ENCODE assay signal across 8 cellular contexts in the genomic region with DNA sequence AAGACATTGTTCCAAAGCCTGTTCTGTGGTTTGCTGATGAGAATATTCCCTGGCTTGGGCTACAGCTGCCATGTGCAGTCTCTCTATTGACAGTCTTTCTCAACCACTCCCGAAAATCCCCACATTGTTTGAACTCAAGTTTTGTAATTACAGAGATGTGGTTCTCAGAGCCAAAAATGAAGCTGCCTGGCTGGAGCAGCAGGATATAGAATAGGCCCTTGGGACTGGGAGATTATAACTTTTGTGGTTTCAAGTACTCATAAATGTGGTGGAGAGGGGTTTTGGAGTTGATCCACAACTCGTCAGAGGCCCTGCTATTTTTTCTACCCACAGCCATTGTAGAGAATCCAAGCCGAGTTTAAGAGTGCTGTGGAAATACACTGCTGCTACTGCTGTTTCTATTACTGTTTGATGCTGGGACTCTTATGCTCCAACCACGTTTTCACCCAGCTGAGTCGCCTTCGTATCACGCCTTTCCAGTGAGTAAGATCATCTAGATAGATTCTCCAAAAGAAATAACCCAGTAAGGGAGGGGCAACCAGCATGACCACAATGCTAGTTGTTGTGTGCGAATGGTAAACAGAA. TPM values are rescaled to one million over a fixed set of nuclear protein-coding genes. Genes with fewer than 3 reads are reported as not detected.
DNase-seq lines count a peak whose midpoint lies in the region; ATAC-seq, FAIRE-seq and TF ChIP-seq lines count a peak whose summit lies in the region.

No MANE protein-coding gene starts in this region.

- DNase-seq in DMS153 (lab: John Stamatoyannopoulos, UW), result peak; percentile 76
- peak; percentile 93 for DNase-seq in NCI-H1092 (lab: John Stamatoyannopoulos, UW)
- DNase-seq in astrocyte (ENCODE audit: low read depth), result peak; percentile 98
- DNase-seq in mucosa of descending colon, result no peak
- DNase-seq in testis, result no peak
- no peak for DNase-seq in substantia nigra (lab: John Stamatoyannopoulos, UW)
- DNase-seq in stimulated activated naive CD4-positive, alpha-beta T cell treated with Interleukin-2 at 50 U/mL for 16 hours (lab: John Stamatoyannopoulos, UW), result no peak

- H4K20me1 ChIP-seq in astrocyte (ENCODE audit: insufficient read depth, low read length), result no peaks in the 10 kb centered on the region

- no peak for TF ChIP-seq POLR2A in testis (IDR thresholded peaks at IDR 0.05)

- no peaks in the 10 kb centered on the region for H3K79me2 ChIP-seq in astrocyte (ENCODE audit: insufficient read depth, low read length)

- intact Hi-C loops in mucosa of descending colon (cut with DNase I, micrococcal nuclease), result loop anchor here in 1 of 2 donors (10.0 kb wide), 1 partner anchor 268 kb away; no protein-coding TSS in a partner anchor
- intact Hi-C loops in testis (cut with DNase I; ENCODE audit: low total_unique reads), result no loop called here

- H3K27ac Mint-ChIP-seq in astrocyte (ENCODE audit: unreplicated experiment), result peak overlapping the region; percentile 51

- H3K4me1 ChIP-seq in astrocyte (ENCODE audit: insufficient read depth, low read length) (peaks cover 42% of the 10 kb centered on the region), mucosa of descending colon (ENCODE audit: low read depth) (no peaks in the 10 kb centered on the region), testis (no peaks in the 10 kb centered on the region)

- no peak overlapping the region for H3K4me3 Mint-ChIP-seq in astrocyte (ENCODE audit: unreplicated experiment)

- peaks cover 36% of the 10 kb centered on the region for H3K4me1 Mint-ChIP-seq in astrocyte (ENCODE audit: low read depth, unreplicated experiment)

- H3K27me3 Mint-ChIP-seq in astrocyte (ENCODE audit: low read depth, unreplicated experiment), result no peaks in the 10 kb centered on the region

- H3K9ac ChIP-seq in astrocyte (ENCODE audit: low read length), result peak overlapping the region; percentile 82

- H3K27ac ChIP-seq in astrocyte (ENCODE audit: low read depth, low read length) (peak overlapping the region; percentile 96), testis (no peak overlapping the region), substantia nigra (ENCODE audit: low read depth, low read length, poor library complexity, severe bottlenecking) (no peak overlapping the region)

- H3K9me3 ChIP-seq in astrocyte (ENCODE audit: insufficient read depth, low read depth, low read length), result no peaks in the 10 kb centered on the region
- no peaks in the 10 kb centered on the region for H3K9me3 ChIP-seq in mucosa of descending colon
- no peaks in the 10 kb centered on the region for H3K9me3 ChIP-seq in testis

- peak overlapping the region; percentile 66 for H3K4me2 ChIP-seq in astrocyte (ENCODE audit: low read length)

- H3K9me3 Mint-ChIP-seq in astrocyte (ENCODE audit: unreplicated experiment), result no peaks in the 10 kb centered on the region

- FAIRE-seq in astrocyte (lab: Jason Lieb, UNC), result peak; percentile 100

- no peaks in the 10 kb centered on the region for H3K36me3 ChIP-seq in astrocyte (ENCODE audit: insufficient read depth, low read length)
- H3K36me3 ChIP-seq in mucosa of descending colon (ENCODE audit: low read depth), result no peaks in the 10 kb centered on the region
- no peaks in the 10 kb centered on the region for H3K36me3 ChIP-seq in testis (ENCODE audit: low read depth, missing control alignments)

- no peak overlapping the region for H2AFZ ChIP-seq in astrocyte (ENCODE audit: low read depth, low read length)

- H3K4me3 ChIP-seq in astrocyte (ENCODE audit: insufficient read depth, low read depth, low read length) (no peak overlapping the region), mucosa of descending colon (no peak overlapping the region), testis (no peak overlapping the region)

- no peaks in the 10 kb centered on the region for H3K27me3 ChIP-seq in astrocyte (ENCODE audit: insufficient read depth, low read length)
- no peaks in the 10 kb centered on the region for H3K27me3 ChIP-seq in testis

- 49 to 54% methylated on average over 7 to 8 of the region's 8 CpGs for WGBS in testis, 2 donors

- H3K36me3 Mint-ChIP-seq in astrocyte (ENCODE audit: low read depth, unreplicated experiment), result no peaks in the 10 kb centered on the region

- ATAC-seq in mucosa of descending colon (peak; percentile 29), HG03159 (IDR thresholded peaks at IDR 0.05; ENCODE audit: unreplicated experiment) (no peak)

- TF ChIP-seq CTCF in astrocyte (IDR thresholded peaks at IDR 0.05; ENCODE audit: insufficient read depth, low read depth, low read length) (no peak), mucosa of descending colon (IDR thresholded peaks at IDR 0.05) (no peak), testis (IDR thresholded peaks at IDR 0.05) (no peak)

RNA-seq across cellular contexts. Expression of a gene that starts 57.1 kb away (rescaled TPM):
- total RNA-seq in astrocyte, result not detected in 2 replicates
- total RNA-seq in mucosa of descending colon, result not detected
- total RNA-seq in testis, result 1 to 10 TPM; 1.2 to 4.3 TPM
- polyA plus RNA-seq in testis (ENCODE audit: insufficient read depth, low read depth, low replicate concordance), result 1.8 TPM

Comparison
In these comparisons a context has a peak if more than half of its experiments do, and no peak if none do; other contexts are left out.
1. DNase-seq: peak in DMS153 (single experiment), NCI-H1092 (single experiment) and astrocyte (single experiment); none in mucosa of descending colon (0 of 3), testis (single experiment), substantia nigra (0 of 49) and stimulated activated naive CD4-positive, alpha-beta T cell treated with Interleukin-2 at 50 U/mL for 16 hours (single experiment).